1 cellular context compared by ENCODE assay signal in genomic region chr22:22774762-22775161, GRCh38.
TF ChIP-seq lines count a peak whose summit lies in the region.
"Not testable (repeated sequence)": the region's sequence is repeated elsewhere in the genome, so short reads cannot be mapped to it uniquely, and the experiment has no call there.

No MANE protein-coding gene starts in this region.

TF ChIP-seq in K562, 482 proteins besides CTCF, POLR2A, EP300 and RAD21 (continued from another document):
- 0 out of 2 replicates have a peak, but pooled peaks have one; percentile 48 for TF ChIP-seq E2F1 (CRISPR knock-in tag; IDR thresholded peaks at IDR 0.05)
- peak; percentile 4; the same call in 1 of the 2 replicates for TF ChIP-seq FOXP1 (CRISPR knock-in tag; IDR thresholded peaks at IDR 0.05)
- TF ChIP-seq PBX2 (CRISPR knock-in tag; IDR thresholded peaks at IDR 0.05; ENCODE audit: low read depth) = 0 out of 2 replicates have a peak, but pooled peaks have one; percentile 8
- TF ChIP-seq PBX2 (tag; conservative IDR thresholded peaks at IDR 0.05; ENCODE audit: low read depth) = not testable (repeated sequence)
